In genomic region chr1:168419746-168420145, GRCh38 we compare ENCODE assay signal across 25 cellular contexts.
A peak's percentile ranks its signal among the peaks of the same experiment; 100 is the strongest.
DNase-seq lines count a peak whose midpoint lies in the region; ATAC-seq and TF ChIP-seq lines count a peak whose summit lies in the region.
"Had no signal": no experiment of that assay in that cellular context is flagged by ENCODE, and none has a peak within 500 bp of the region (broad histone marks: within the 10 kb centered on the region; RNA-seq: fewer than 3 reads in every experiment).

No MANE protein-coding gene starts in this region.

- H3K79me2 ChIP-seq in hepatocyte, result no peaks in the 10 kb centered on the region

- no peaks in the 10 kb centered on the region for H4K20me1 ChIP-seq in hepatocyte (ENCODE audit: insufficient read depth, poor library complexity, severe bottlenecking)

- 54% methylated on average over 4 of the region's 4 CpGs for WGBS in hepatocyte (ENCODE audit: low lambda C conversion rate, missing lambda C conversion rate)

- H3K27me3 Mint-ChIP-seq in CD4-positive, alpha-beta T cell, result no peaks in the 10 kb centered on the region
- H3K27me3 Mint-ChIP-seq in activated T-helper 17 cell treated with anti-CD3 and anti-CD28 coated beads, Interleukin-2, amount 50 U/mL, for 72 hours, result no peaks in the 10 kb centered on the region
- H3K27me3 Mint-ChIP-seq: effector memory CD8-positive, alpha-beta T cell had no signal

- intact Hi-C loops in CD4-positive, alpha-beta T cell (cut with DNase I, micrococcal nuclease), result loop anchor here in 1 of 2 experiments (2.0 kb wide), 1 partner anchor 25 kb away; no protein-coding TSS in a partner anchor
- intact Hi-C loops in vagina (cut with DNase I), result no loop called here

- no peaks in the 10 kb centered on the region for H3K36me3 Mint-ChIP-seq in CD4-positive, alpha-beta T cell (ENCODE audit: low read depth)
- H3K36me3 Mint-ChIP-seq in activated T-helper 17 cell treated with anti-CD3 and anti-CD28 coated beads, Interleukin-2, amount 50 U/mL, for 72 hours (ENCODE audit: low read depth), result no peaks in the 10 kb centered on the region
- H3K36me3 Mint-ChIP-seq: activated naive CD4-positive, alpha-beta T cell treated with anti-CD3 and anti-CD28 coated beads, Interleukin-2, amount 10 ng/mL, durations not matched to agents 7 days and 5 days; naive B cell had no signal

- TF ChIP-seq CTCF in CD4-positive, alpha-beta T cell (IDR thresholded peaks at IDR 0.05), result no peak
- no peak for TF ChIP-seq CTCF in HEK293 (tag by site-specific recombination; IDR thresholded peaks at IDR 0.05)
- TF ChIP-seq CTCF in hepatocyte (IDR thresholded peaks at IDR 0.05; ENCODE audit: poor library complexity), result no peak
- no peak for TF ChIP-seq CTCF in vagina (IDR thresholded peaks at IDR 0.05)

- H2AFZ ChIP-seq in hepatocyte, result no peak overlapping the region

- H3K9me3 Mint-ChIP-seq in CD4-positive, alpha-beta T cell, result no peaks in the 10 kb centered on the region
- H3K9me3 Mint-ChIP-seq in activated T-helper 17 cell treated with anti-CD3 and anti-CD28 coated beads, Interleukin-2, amount 50 U/mL, for 72 hours, result no peaks in the 10 kb centered on the region
- H3K9me3 Mint-ChIP-seq: activated B cell treated with CpG ODN at 0.5 μM for 24 hours; activated naive CD4-positive, alpha-beta T cell treated with anti-CD3 and anti-CD28 coated beads, Interleukin-2, amount 10 ng/mL, durations not matched to agents 7 days and 5 days; naive B cell had no signal

- no peak for TF ChIP-seq POLR2A in vagina (IDR thresholded peaks at IDR 0.05)

- H3K4me1 ChIP-seq in HEK293 (ENCODE audit: control insufficient read depth, insufficient read depth, low read length), result no peaks in the 10 kb centered on the region
- no peaks in the 10 kb centered on the region for H3K4me1 ChIP-seq in hepatocyte (ENCODE audit: insufficient read depth)
- H3K4me1 ChIP-seq in vagina, result no peaks in the 10 kb centered on the region
- H3K4me1 ChIP-seq: thyroid gland had no signal

- POLR2A ChIA-PET in CD4-positive, alpha-beta T cell (lab: Charles Lee), result no interaction called here
- POLR2A ChIA-PET in HEK293 (lab: Yijun Ruan, JAX), result no interaction called here

- H3K27ac ChIP-seq in CD4-positive, alpha-beta T cell (ENCODE audit: low read depth, low read length), result no peak overlapping the region
- H3K27ac ChIP-seq in HEK293 (ENCODE audit: extremely low read depth, low read depth, low read length) (no peak overlapping the region), hepatocyte (peak overlapping the region; percentile 70), vagina (no peak overlapping the region)
- H3K27ac ChIP-seq: HL-60, thyroid gland had no signal

- no peak overlapping the region for H3K4me2 ChIP-seq in hepatocyte

- H3K4me3 ChIP-seq in HEK293 (ENCODE audit: low read depth, low read length) (no peak overlapping the region), hepatocyte (no peak overlapping the region), vagina (no peak overlapping the region)
- H3K4me3 ChIP-seq: MG63, thyroid gland had no signal

- H3K27ac Mint-ChIP-seq in CD4-positive, alpha-beta T cell, result peak overlapping the region; percentile 66
- peak overlapping the region; percentile 55 for H3K27ac Mint-ChIP-seq in activated T-helper 17 cell treated with anti-CD3 and anti-CD28 coated beads, Interleukin-2, amount 50 U/mL, for 72 hours
- H3K27ac Mint-ChIP-seq: activated B cell treated with CpG ODN at 0.5 μM for 24 hours, naive B cell had no signal

- no peak for DNase-seq in CD4-positive, alpha-beta T cell
- DNase-seq in hepatocyte (ENCODE audit: low spot score), result no peak
- no peak for DNase-seq in vagina (ENCODE audit: extremely low spot score in 2 of 2)
- no peak for DNase-seq in DMS79 treated with DMSO at 0.1 percent for 48 hours (lab: John Stamatoyannopoulos, UW)
- DNase-seq in NCI-H446 treated with DMSO at 0.1 percent for 48 hours (lab: John Stamatoyannopoulos, UW), result no peak
- DNase-seq in cerebellum (ENCODE audit: low spot score), result no peak
- DNase-seq: activated B cell treated with CpG ODN at 0.5 μM for 24 hours; activated naive CD4-positive, alpha-beta T cell treated with anti-CD3 and anti-CD28 coated beads, Interleukin-2, amount 10 ng/mL, durations not matched to agents 7 days and 5 days; activated T-cell treated with anti-CD3 and anti-CD28 coated beads, Interleukin-2, amount 50 U/mL, for 48 hours; DMS79; effector memory CD8-positive, alpha-beta T cell; IMR-90; MG63; naive B cell; NCI-H1417 treated with DMSO at 0.1 percent for 48 hours; NCI-H510A treated with DMSO at 0.1 percent for 48 hours; occipital lobe; stimulated activated CD4-positive, alpha-beta T cell treated with anti-CD3 and anti-CD28 coated beads, Interleukin-4, amount 100 ng/mL, for 24 hours; stimulated activated naive CD4-positive, alpha-beta T cell treated with Interleukin-2 at 50 U/mL for 16 hours; T1000; thyroid gland had no signal

- H3K36me3 ChIP-seq in HEK293 (ENCODE audit: control insufficient read depth in 2 of 2, insufficient read depth in 1 of 2, low read length in 2 of 2) (no peaks in the 10 kb centered on the region), hepatocyte (replicated peaks; ENCODE audit: insufficient read depth, low read depth) (no peaks in the 10 kb centered on the region), vagina (no peaks in the 10 kb centered on the region)
- H3K36me3 ChIP-seq: MG63, thyroid gland had no signal

- H3K9me3 ChIP-seq in CD4-positive, alpha-beta T cell (ENCODE audit: control insufficient read depth, low read length), result no peaks in the 10 kb centered on the region
- H3K9me3 ChIP-seq in HEK293 (ENCODE audit: control insufficient read depth, insufficient read depth, low read depth, low read length) (no peaks in the 10 kb centered on the region), hepatocyte (ENCODE audit: low read depth) (no peaks in the 10 kb centered on the region), vagina (no peaks in the 10 kb centered on the region)
- H3K9me3 ChIP-seq: MG63, thyroid gland had no signal

- H3K27me3 ChIP-seq in CD4-positive, alpha-beta T cell (ENCODE audit: control insufficient read depth, insufficient read depth, low read length), result no peaks in the 10 kb centered on the region
- no peaks in the 10 kb centered on the region for H3K27me3 ChIP-seq in hepatocyte
- H3K27me3 ChIP-seq in vagina, result no peaks in the 10 kb centered on the region
- H3K27me3 ChIP-seq: MG63, thyroid gland had no signal

- no peaks in the 10 kb centered on the region for H3K9me2 ChIP-seq in hepatocyte (replicated peaks; ENCODE audit: insufficient read depth)

- ATAC-seq in CD4-positive, alpha-beta T cell (ENCODE audit: poor library complexity), result no peak
- no peak for ATAC-seq in activated T-helper 17 cell treated with anti-CD3 and anti-CD28 coated beads, Interleukin-2, amount 50 U/mL, for 72 hours (replicated peaks)
- ATAC-seq: effector memory CD8-positive, alpha-beta T cell; esophagus mucosa had no signal

- H3K4me1 Mint-ChIP-seq in CD4-positive, alpha-beta T cell (ENCODE audit: low read depth), result peaks cover 24% of the 10 kb centered on the region
- peaks cover 30% of the 10 kb centered on the region for H3K4me1 Mint-ChIP-seq in activated T-helper 17 cell treated with anti-CD3 and anti-CD28 coated beads, Interleukin-2, amount 50 U/mL, for 72 hours
- H3K4me1 Mint-ChIP-seq: activated B cell treated with CpG ODN at 0.5 μM for 24 hours, naive B cell had no signal

- H3K4me3 Mint-ChIP-seq in CD4-positive, alpha-beta T cell, result no peak overlapping the region
- no peak overlapping the region for H3K4me3 Mint-ChIP-seq in activated T-helper 17 cell treated with anti-CD3 and anti-CD28 coated beads, Interleukin-2, amount 50 U/mL, for 72 hours
- H3K4me3 Mint-ChIP-seq: activated B cell treated with CpG ODN at 0.5 μM for 24 hours; activated naive CD4-positive, alpha-beta T cell treated with anti-CD3 and anti-CD28 coated beads, Interleukin-2, amount 10 ng/mL, durations not matched to agents 7 days and 5 days; naive B cell had no signal

- CTCF ChIA-PET in CD4-positive, alpha-beta T cell (lab: Charles Lee), result no interaction called here
- CTCF ChIA-PET in HEK293 (lab: Yijun Ruan, JAX), result no interaction called here

TF ChIP-seq in HEK293, 187 proteins besides CTCF, POLR2A, EP300 and RAD21:
- TF ChIP-seq ZNF416 (tag by site-specific recombination; IDR thresholded peaks at IDR 0.05) (no peak), REST (tag by site-specific recombination; IDR thresholded peaks at IDR 0.05) (peak; percentile 64), HOXC10 (CRISPR knock-in tag; IDR thresholded peaks at IDR 0.05) (no peak), ZNF23 (tag by site-specific recombination; IDR thresholded peaks at IDR 0.05; ENCODE audit: borderline replicate concordance) (no peak)
TF ChIP-seq in HEK293: peak in this region for 1.
